9 cellular contexts compared by ENCODE assay signal in the genomic region with DNA sequence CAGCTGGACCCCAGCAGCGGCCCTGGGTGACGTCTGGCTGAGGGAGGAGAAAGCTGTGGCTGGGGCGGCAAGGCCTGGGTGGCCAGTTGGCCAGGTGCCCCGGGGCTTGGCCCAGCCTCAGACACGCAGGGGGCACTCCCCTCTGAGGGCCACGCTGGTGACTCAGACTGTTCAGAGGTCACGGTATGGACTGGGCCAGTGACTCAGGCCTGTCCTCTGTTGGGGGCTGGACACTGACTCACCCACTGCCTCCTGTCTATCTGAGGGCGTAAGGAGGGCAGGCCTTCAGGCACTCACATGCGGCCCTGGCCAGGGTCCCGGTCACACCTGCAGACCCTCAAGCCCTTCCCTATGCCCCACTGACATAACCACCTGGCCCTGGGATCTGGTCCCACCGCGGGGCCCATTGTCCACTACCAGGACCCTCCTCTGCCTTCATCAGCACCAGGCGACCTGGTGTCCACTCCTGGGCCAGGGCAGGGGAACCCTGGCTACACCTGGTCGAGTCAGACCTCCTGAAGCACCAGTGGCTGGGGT. TPM values are rescaled to one million over a fixed set of nuclear protein-coding genes. Genes with fewer than 3 reads are reported as not detected.
A peak's percentile ranks its signal among the peaks of the same experiment; 100 is the strongest.
DNase-seq lines count a peak whose midpoint lies in the region; ATAC-seq and TF ChIP-seq lines count a peak whose summit lies in the region.
"Had no signal": no experiment of that assay in that cellular context is flagged by ENCODE, and none has a peak within 500 bp of the region (broad histone marks: within the 10 kb centered on the region; RNA-seq: fewer than 3 reads in every experiment).

No MANE protein-coding gene starts in this region.

- ATAC-seq in HG03460 (IDR thresholded peaks at IDR 0.05; ENCODE audit: unreplicated experiment) = no peak

- no peak for TF ChIP-seq POLR2A in Peyer's patch (IDR thresholded peaks at IDR 0.05)

- H3K27ac ChIP-seq in Peyer's patch = no peak overlapping the region

- no peaks in the 10 kb centered on the region for H3K36me3 ChIP-seq in Peyer's patch

- H3K4me3 ChIP-seq in Peyer's patch (no peak overlapping the region), fibroblast of the aortic adventitia (ENCODE audit: low read depth, low read length) (no peak overlapping the region)

- peaks cover 0 to 4% (median 0%) of the 10 kb centered on the region in 4 donors for H3K9me3 ChIP-seq in Peyer's patch

- no peaks in the 10 kb centered on the region for H3K27me3 ChIP-seq in Peyer's patch

- DNase-seq in GM03348 (ENCODE audit: low spot score) (peak; percentile 88), Peyer's patch (peak; percentile 15 to 60 (median 54)), fibroblast of the aortic adventitia (ENCODE audit: low read depth) (peak; percentile 94), pulmonary artery endothelial cell (ENCODE audit: low read depth, low spot score) (peak; percentile 58), cerebellum (ENCODE audit: low spot score) (no peak)
- DNase-seq in central memory CD4-positive, alpha-beta T cell = no peak
- DNase-seq in stimulated activated CD4-positive, alpha-beta T cell treated with anti-CD3 and anti-CD28 coated beads, Interleukin-4, amount 100 ng/mL, for 1 hour = no peak
- DNase-seq: SHP77 treated with DMSO at 0.1 percent for 48 hours had no signal

- TF ChIP-seq CTCF in Peyer's patch (IDR thresholded peaks at IDR 0.05) (no peak), fibroblast of the aortic adventitia (IDR thresholded peaks at IDR 0.05; ENCODE audit: insufficient read depth, low read length) (no peak)

- no peaks in the 10 kb centered on the region for H3K4me1 ChIP-seq in Peyer's patch

RNA-seq across cellular contexts. Expression of gene MUC5AC, which starts 3.7 kb away (rescaled TPM):
- total RNA-seq in Peyer's patch (not detected), fibroblast of the aortic adventitia (ENCODE audit: low replicate concordance) (under 0.01 TPM in 1 of 2 replicates, not detected in the other), pulmonary artery endothelial cell (not detected in 2 replicates), cerebellum (under 0.01 TPM)

Comparison
In these comparisons a context has a peak if more than half of its experiments do, and no peak if none do; other contexts are left out.
1. DNase-seq: peak in GM03348 (single experiment), Peyer's patch (3 of 3), fibroblast of the aortic adventitia (single experiment) and pulmonary artery endothelial cell (single experiment); none in central memory CD4-positive, alpha-beta T cell (single experiment), stimulated activated CD4-positive, alpha-beta T cell treated with anti-CD3 and anti-CD28 coated beads, Interleukin-4, amount 100 ng/mL, for 1 hour (single experiment) and cerebellum (single experiment).